Comparison of ENCODE assay signal across 19 cellular contexts in genomic region chr2:188676012-188676405, GRCh38.
DNase-seq lines count a peak whose midpoint lies in the region; ATAC-seq and TF ChIP-seq lines count a peak whose summit lies in the region.
"Had no signal": no experiment of that assay in that cellular context is flagged by ENCODE, and none has a peak within 500 bp of the region (broad histone marks: within the 10 kb centered on the region; RNA-seq: fewer than 3 reads in every experiment).

No MANE protein-coding gene starts in this region.

- H3K27me3 ChIP-seq in osteoblast (ENCODE audit: insufficient read depth, low read length), result no peaks in the 10 kb centered on the region
- H3K27me3 ChIP-seq: Peyer's patch, right lobe of liver had no signal

- no peak for TF ChIP-seq CTCF in choroid plexus epithelial cell (conservative IDR thresholded peaks at IDR 0.05; ENCODE audit: low read depth, low read length)
- TF ChIP-seq CTCF in osteoblast (IDR thresholded peaks at IDR 0.05; ENCODE audit: extremely low read depth, low read depth, low read length), result no peak

- no peak overlapping the region for H2AFZ ChIP-seq in osteoblast (ENCODE audit: low read length)

- H3K4me1 ChIP-seq in osteoblast (ENCODE audit: insufficient read depth, low read length), result peaks cover 18% of the 10 kb centered on the region
- H3K4me1 ChIP-seq: Peyer's patch, right lobe of liver had no signal

- no peaks in the 10 kb centered on the region for H3K9me3 ChIP-seq in osteoblast (ENCODE audit: low read depth, low read length)
- H3K9me3 ChIP-seq: Peyer's patch, right lobe of liver had no signal

- no peak for ATAC-seq in GM19467 (IDR thresholded peaks at IDR 0.05; ENCODE audit: unreplicated experiment)
- ATAC-seq: activated CD8-positive, alpha-beta memory T cell treated with anti-CD3 and anti-CD28 coated beads, Interleukin-2, amount 10 ng/mL, durations not matched to agents 7 days and 5 days; HCT116; right lobe of liver had no signal

- H3K36me3 ChIP-seq in osteoblast (ENCODE audit: insufficient read depth, low read length), result no peaks in the 10 kb centered on the region
- H3K36me3 ChIP-seq: Peyer's patch, right lobe of liver had no signal

- no peaks in the 10 kb centered on the region for H4K20me1 ChIP-seq in osteoblast (ENCODE audit: insufficient read depth, low read length)

- no peak overlapping the region for H3K4me3 ChIP-seq in choroid plexus epithelial cell (ENCODE audit: low read depth, low read length)
- H3K4me3 ChIP-seq in osteoblast (ENCODE audit: insufficient read depth, low read length), result no peak overlapping the region
- H3K4me3 ChIP-seq: Peyer's patch, right lobe of liver had no signal

- DNase-seq in EH (ENCODE audit: low read depth) (peak; percentile 46), NCI-H69 (lab: John Stamatoyannopoulos, UW) (peak; percentile 72), choroid plexus epithelial cell (ENCODE audit: low read depth) (peak; percentile 91), osteoblast (ENCODE audit: insufficient read length, low spot score, missing footprints) (peak; percentile 23), NCI-H526 (lab: John Stamatoyannopoulos, UW) (no peak)
- DNase-seq in stimulated activated CD4-positive, alpha-beta T cell treated with anti-CD3 and anti-CD28 coated beads, Interleukin-4, amount 100 ng/mL, for 24 hours, result no peak
- no peak for DNase-seq in activated CD8-positive, alpha-beta memory T cell treated with anti-CD3 and anti-CD28 coated beads, Interleukin-2, amount 50 U/mL, for 48 hours
- DNase-seq: activated CD4-positive, CD25-positive, alpha-beta regulatory T cell; activated CD8-positive, alpha-beta memory T cell treated with anti-CD3 and anti-CD28 coated beads, Interleukin-2, amount 10 ng/mL, durations not matched to agents 7 days and 5 days; activated naive CD4-positive, alpha-beta T cell treated with Interleukin-2 at 50 U/mL for 16 hours; central memory CD4-positive, alpha-beta T cell; DMS153; NCI-H1092; Peyer's patch; right lobe of liver; stimulated activated CD4-positive, alpha-beta T cell treated with anti-CD3 and anti-CD28 coated beads, Interleukin-4, amount 100 ng/mL, for 4 hours; trophoblast cell had no signal

- H3K4me2 ChIP-seq in osteoblast (ENCODE audit: insufficient read depth, low read length), result no peak overlapping the region

- H3K79me2 ChIP-seq in osteoblast (ENCODE audit: insufficient read depth, low read length), result no peaks in the 10 kb centered on the region

- peak overlapping the region; percentile 61 for H3K27ac ChIP-seq in osteoblast (ENCODE audit: low read depth, low read length)
- H3K27ac ChIP-seq: Peyer's patch, right lobe of liver had no signal

Comparison
In these comparisons a context has a peak if more than half of its experiments do, and no peak if none do; other contexts are left out.
1. DNase-seq: peak in EH (single experiment), NCI-H69 (single experiment), choroid plexus epithelial cell (single experiment) and osteoblast (single experiment); none in stimulated activated CD4-positive, alpha-beta T cell treated with anti-CD3 and anti-CD28 coated beads, Interleukin-4, amount 100 ng/mL, for 24 hours (single experiment), activated CD8-positive, alpha-beta memory T cell treated with anti-CD3 and anti-CD28 coated beads, Interleukin-2, amount 50 U/mL, for 48 hours (single experiment) and NCI-H526 (0 of 2).